10 cellular contexts compared by ENCODE assay signal in the genomic region with DNA sequence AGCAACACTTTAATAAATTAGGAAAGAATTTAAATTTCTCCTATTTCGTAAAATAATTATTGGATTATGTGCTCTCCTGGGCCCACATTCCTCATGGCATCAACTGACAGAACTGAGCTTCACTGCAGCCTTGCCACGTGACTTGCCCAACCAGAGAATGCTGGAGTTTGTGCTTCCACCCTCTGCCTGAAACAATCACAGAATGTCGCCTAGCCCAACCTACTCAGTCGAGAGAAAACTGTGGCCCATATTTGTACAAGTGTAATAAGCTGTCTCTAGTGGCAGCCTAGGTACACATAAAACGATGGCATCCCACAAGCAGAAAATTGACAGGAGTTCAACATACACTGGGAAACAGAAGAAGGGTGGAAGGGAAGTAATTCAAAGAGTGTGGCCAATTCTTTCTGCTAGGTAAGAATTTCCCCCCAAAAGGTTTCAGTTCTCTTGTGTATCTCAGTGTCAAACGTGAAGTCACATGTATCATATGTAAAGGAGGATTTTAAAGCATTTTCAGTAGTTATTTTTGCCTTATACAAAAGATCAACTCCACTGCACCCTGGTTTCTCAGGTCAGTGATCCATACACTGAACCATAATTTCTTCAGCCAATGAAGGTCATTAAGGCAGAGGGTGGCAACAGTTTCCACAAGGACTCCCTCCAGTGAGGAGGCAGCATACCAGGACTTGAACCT. TPM values are rescaled to one million over a fixed set of nuclear protein-coding genes. Genes with fewer than 3 reads are reported as not detected.
DNase-seq lines count a peak whose midpoint lies in the region; ATAC-seq, FAIRE-seq and TF ChIP-seq lines count a peak whose summit lies in the region.
"Had no signal": no experiment of that assay in that cellular context is flagged by ENCODE, and none has a peak within 500 bp of the region (broad histone marks: within the 10 kb centered on the region; RNA-seq: fewer than 3 reads in every experiment).

No MANE protein-coding gene starts in this region.

- H3K9me3 Mint-ChIP-seq in activated CD4-positive, alpha-beta memory T cell treated with anti-CD3 and anti-CD28 coated beads, Interleukin-2, amount 10 ng/mL, durations not matched to agents 7 days and 5 days: no peaks in the 10 kb centered on the region

- peak; percentile 23 for DNase-seq in HepG2 (ENCODE audit: low spot score)
- no peak for DNase-seq in right lobe of liver
- peak; percentile 15 for DNase-seq in NCI-H748 treated with DMSO at 0.1 percent for 48 hours (lab: John Stamatoyannopoulos, UW)
- DNase-seq in T1000 (lab: John Stamatoyannopoulos, UW): no peak
- DNase-seq in activated CD4-positive, alpha-beta memory T cell treated with anti-CD3 and anti-CD28 coated beads, Interleukin-2, amount 10 ng/mL, durations not matched to agents 7 days and 5 days: no peak
- DNase-seq in iPS-NIHi11 (ENCODE audit: low spot score): no peak
- no peak for DNase-seq in NCI-H345 (lab: John Stamatoyannopoulos, UW)
- DNase-seq: esophagus squamous epithelium had no signal

- no peak for FAIRE-seq in HepG2 (lab: Jason Lieb, UNC)

- no peaks in the 10 kb centered on the region for H4K20me1 ChIP-seq in HepG2 (ENCODE audit: insufficient read depth, low read length)

- H3K4me3 Mint-ChIP-seq in activated CD4-positive, alpha-beta memory T cell treated with anti-CD3 and anti-CD28 coated beads, Interleukin-2, amount 10 ng/mL, durations not matched to agents 7 days and 5 days: no peak overlapping the region
- H3K4me3 Mint-ChIP-seq: stimulated activated effector memory CD8-positive, alpha-beta T cell treated with anti-CD3 and anti-CD28 coated beads, Interleukin-12 subunit alpha, Interleukin-12 subunit beta, amount 100 ng/mL, for 72 hours had no signal

- WGBS in HepG2 (ENCODE audit: low lambda C conversion rate): 20% methylated on average over 6 of the region's 6 CpGs
- 72% methylated on average over 6 of the region's 6 CpGs for WGBS in right lobe of liver (ENCODE audit: insufficient coverage, low coverage, low lambda C conversion rate, missing lambda C conversion rate)

- no peaks in the 10 kb centered on the region for H3K9me3 ChIP-seq in HepG2 (ENCODE audit: low read length)
- H3K9me3 ChIP-seq in right lobe of liver: no peaks in the 10 kb centered on the region
- H3K9me3 ChIP-seq: esophagus squamous epithelium had no signal

- no peak for TF ChIP-seq RAD21 in HepG2 (CRISPR knock-in tag; IDR thresholded peaks at IDR 0.05)

- no peaks in the 10 kb centered on the region for H3K79me2 ChIP-seq in HepG2 (ENCODE audit: insufficient read depth, low read length)

- CTCF ChIA-PET in HepG2 (lab: Yijun Ruan, JAX; ENCODE audit: low intra/inter-chr PET ratio, low total read pairs): no interaction called here
- CTCF ChIA-PET in activated CD4-positive, alpha-beta memory T cell treated with anti-CD3 and anti-CD28 coated beads, Interleukin-2, amount 10 ng/mL, durations not matched to agents 7 days and 5 days (lab: Charles Lee): no interaction called here

- POLR2A ChIA-PET in HepG2 (lab: Yijun Ruan, JAX): no interaction called here
- POLR2A ChIA-PET in activated CD4-positive, alpha-beta memory T cell treated with anti-CD3 and anti-CD28 coated beads, Interleukin-2, amount 10 ng/mL, durations not matched to agents 7 days and 5 days (lab: Charles Lee): no interaction called here

- H3K36me3 ChIP-seq in HepG2 (replicated peaks in 1 of 2; ENCODE audit: control insufficient read depth in 1 of 2, insufficient read depth in 2 of 2, low read length in 2 of 2): no peaks in the 10 kb centered on the region
- no peaks in the 10 kb centered on the region for H3K36me3 ChIP-seq in right lobe of liver
- H3K36me3 ChIP-seq: esophagus squamous epithelium had no signal

- H3K27ac Mint-ChIP-seq in activated CD4-positive, alpha-beta memory T cell treated with anti-CD3 and anti-CD28 coated beads, Interleukin-2, amount 10 ng/mL, durations not matched to agents 7 days and 5 days: no peak overlapping the region
- H3K27ac Mint-ChIP-seq: stimulated activated effector memory CD8-positive, alpha-beta T cell treated with anti-CD3 and anti-CD28 coated beads, Interleukin-12 subunit alpha, Interleukin-12 subunit beta, amount 100 ng/mL, for 72 hours had no signal

- H3K4me1 Mint-ChIP-seq in activated CD4-positive, alpha-beta memory T cell treated with anti-CD3 and anti-CD28 coated beads, Interleukin-2, amount 10 ng/mL, durations not matched to agents 7 days and 5 days: no peaks in the 10 kb centered on the region
- H3K4me1 Mint-ChIP-seq: stimulated activated effector memory CD8-positive, alpha-beta T cell treated with anti-CD3 and anti-CD28 coated beads, Interleukin-12 subunit alpha, Interleukin-12 subunit beta, amount 100 ng/mL, for 72 hours had no signal

- H3K27ac ChIP-seq in HepG2 (ENCODE audit: extremely low read length, insufficient read depth, low read length): no peak overlapping the region
- no peak overlapping the region for H3K27ac ChIP-seq in right lobe of liver

- ATAC-seq in HepG2 (peak; percentile 66), right lobe of liver (no peak), HG02970 (IDR thresholded peaks at IDR 0.05; ENCODE audit: low FRiP score, unreplicated experiment) (peak; percentile 80)
- ATAC-seq: stimulated activated effector memory CD8-positive, alpha-beta T cell treated with anti-CD3 and anti-CD28 coated beads, Interleukin-12 subunit alpha, Interleukin-12 subunit beta, amount 100 ng/mL, for 72 hours had no signal

- TF ChIP-seq EP300 in HepG2 (IDR thresholded peaks at IDR 0.05; ENCODE audit: low read depth in 2 of 2, low read length in 2 of 2) (no peak), HepG2 (CRISPR knock-in tag; IDR thresholded peaks at IDR 0.05; ENCODE audit: borderline replicate concordance) (no peak)

- H3K4me3 ChIP-seq in HepG2 (replicated peaks in 1 of 3; ENCODE audit: insufficient read depth in 1 of 3, low read depth in 2 of 3, low read length in 3 of 3) (no peak overlapping the region), right lobe of liver (no peak overlapping the region)
- H3K4me3 ChIP-seq: esophagus squamous epithelium had no signal

- H3K4me1 ChIP-seq in HepG2 (ENCODE audit: insufficient read depth, low read length) (peaks cover 31% of the 10 kb centered on the region), right lobe of liver (no peaks in the 10 kb centered on the region)

- TF ChIP-seq POLR2A in HepG2 (IDR thresholded peaks at IDR 0.05; ENCODE audit: insufficient read depth in 1 of 2, low read depth in 2 of 2, low read length in 2 of 2) (no peak), right lobe of liver (IDR thresholded peaks at IDR 0.05) (no peak)

- in situ Hi-C loops in HepG2 (cut with HindIII; ENCODE audit: extremely low pct_ligation_motif_present, low pct_unique_long_range_greater_than_20kb): no loop called here

- H3K4me2 ChIP-seq in HepG2 (ENCODE audit: low read depth, low read length): no peak overlapping the region

- BruUV-seq in HepG2 (replicated peaks; lab: Mats Ljungman, UMichigan): no TSS peak

- no peak overlapping the region for H2AFZ ChIP-seq in HepG2 (ENCODE audit: low read length)

- TF ChIP-seq CTCF in HepG2 (CRISPR knock-in tag; IDR thresholded peaks at IDR 0.05) (no peak), right lobe of liver (IDR thresholded peaks at IDR 0.05) (no peak)

- no peaks in the 10 kb centered on the region for H3K36me3 Mint-ChIP-seq in activated CD4-positive, alpha-beta memory T cell treated with anti-CD3 and anti-CD28 coated beads, Interleukin-2, amount 10 ng/mL, durations not matched to agents 7 days and 5 days (ENCODE audit: low read depth)
- H3K36me3 Mint-ChIP-seq: stimulated activated effector memory CD8-positive, alpha-beta T cell treated with anti-CD3 and anti-CD28 coated beads, Interleukin-12 subunit alpha, Interleukin-12 subunit beta, amount 100 ng/mL, for 72 hours had no signal

- intact Hi-C loops in HepG2 (cut with micrococcal nuclease; ENCODE audit: unreplicated experiment) (no loop called here), right lobe of liver (cut with DNase I) (no loop called here)

- H3K9ac ChIP-seq in HepG2 (ENCODE audit: insufficient read depth, low read depth, low read length): no peak overlapping the region

- H3K27me3 ChIP-seq in HepG2 (ENCODE audit: control insufficient read depth in 1 of 2, insufficient read depth in 2 of 2, low read length in 2 of 2) (no peaks in the 10 kb centered on the region; a peak in 1 of 5 replicates), right lobe of liver (no peaks in the 10 kb centered on the region)
- H3K27me3 ChIP-seq: esophagus squamous epithelium had no signal

- no peaks in the 10 kb centered on the region for H3K27me3 Mint-ChIP-seq in activated CD4-positive, alpha-beta memory T cell treated with anti-CD3 and anti-CD28 coated beads, Interleukin-2, amount 10 ng/mL, durations not matched to agents 7 days and 5 days

TF ChIP-seq in HepG2, 621 proteins besides CTCF, POLR2A, EP300 and RAD21 (continues in another document):
- no peak for TF ChIP-seq ZNF598 (CRISPR knock-in tag; IDR thresholded peaks at IDR 0.05; ENCODE audit: borderline replicate concordance)
- no peak for TF ChIP-seq ZNF34 (CRISPR knock-in tag; IDR thresholded peaks at IDR 0.05; ENCODE audit: borderline replicate concordance)

RNA-seq across cellular contexts. Expression of a gene that starts 41.7 kb away (rescaled TPM):
- total RNA-seq in HepG2 (2016; rRNA removed; fragmentation: Illumina TruSeq; extraction: Trizol) (0.83 and 0.91 TPM in 2 replicates), right lobe of liver (1 to 10 TPM; 3.9 to 6.5 (median 4.9) TPM)
- 1.4 and 2.0 TPM in 2 replicates for total RNA-seq in HepG2 (2016; cell fraction: cytosol; rRNA removed; fragmentation: Illumina TruSeq; extraction: Trizol; ENCODE audit: low read depth)
- total RNA-seq in HepG2 (2016; cell fraction: insoluble cytoplasmic fraction; rRNA removed; fragmentation: Illumina TruSeq; extraction: Trizol): 1.1 and 1.2 TPM in 2 replicates
- total RNA-seq in HepG2 (2016; cell fraction: membrane; rRNA removed; fragmentation: Illumina TruSeq; extraction: Trizol): 0.62 and 0.77 TPM in 2 replicates
- 1.5 and 2.1 TPM in 2 replicates for total RNA-seq in HepG2 (2016; cell fraction: nucleus; rRNA removed; fragmentation: Illumina TruSeq; extraction: Trizol)
- polyA plus RNA-seq in HepG2 (2011; rRNA removed): 0.66 and 0.68 TPM in 2 replicates
- polyA plus RNA-seq in HepG2 (2011; cell fraction: cytosol; rRNA removed): 0.28 and 0.31 TPM in 2 replicates
- polyA plus RNA-seq in HepG2 (2011; cell fraction: nucleus; rRNA removed): 0.59 and 0.93 TPM in 2 replicates
- polyA plus RNA-seq in HepG2 (2012): 1.4 and 1.5 TPM in 2 replicates
- polyA plus RNA-seq in HepG2 (2016; cell fraction: cytosol; fragmentation: Illumina TruSeq; extraction: Trizol; ENCODE audit: low read depth): 0.07 TPM in 2 replicates
- 0.53 and 0.63 TPM in 2 replicates for polyA plus RNA-seq in HepG2 (2016; cell fraction: insoluble cytoplasmic fraction; fragmentation: Illumina TruSeq; extraction: Trizol; ENCODE audit: low read depth)
- polyA plus RNA-seq in HepG2 (2016; cell fraction: membrane; fragmentation: Illumina TruSeq; extraction: Trizol; ENCODE audit: low read depth): 0.08 and 0.11 TPM in 2 replicates
- polyA plus RNA-seq in HepG2 (2016; cell fraction: nucleus; fragmentation: Illumina TruSeq; extraction: Trizol; ENCODE audit: insufficient read depth, low read depth): 1.4 TPM in 2 replicates
- polyA minus RNA-seq in HepG2 (2011; rRNA and poly(A)+ RNA removed; ENCODE audit: low replicate concordance): 2.3 TPM in 1 of 2 replicates, not detected in the other
- polyA minus RNA-seq in HepG2 (2011; cell fraction: cytosol; rRNA and poly(A)+ RNA removed): 0.79 and 1.3 TPM in 2 replicates
- polyA minus RNA-seq in HepG2 (2011; cell fraction: nucleus; rRNA and poly(A)+ RNA removed): 2.1 and 2.3 TPM in 2 replicates
- total RNA-seq in activated CD4-positive, alpha-beta memory T cell treated with anti-CD3 and anti-CD28 coated beads, Interleukin-2, amount 10 ng/mL, durations not matched to agents 7 days and 5 days: not detected

Comparison
In these comparisons a context has a peak if more than half of its experiments do, and no peak if none do; other contexts are left out.
1. ATAC-seq: peak in HepG2 (single experiment) and HG02970 (single experiment); none in right lobe of liver (0 of 4).
2. DNase-seq: peak in HepG2 (single experiment) and NCI-H748 treated with DMSO at 0.1 percent for 48 hours (single experiment); none in right lobe of liver (0 of 3), T1000 (single experiment), activated CD4-positive, alpha-beta memory T cell treated with anti-CD3 and anti-CD28 coated beads, Interleukin-2, amount 10 ng/mL, durations not matched to agents 7 days and 5 days (single experiment), iPS-NIHi11 (single experiment) and NCI-H345 (single experiment).